In the genomic region with DNA sequence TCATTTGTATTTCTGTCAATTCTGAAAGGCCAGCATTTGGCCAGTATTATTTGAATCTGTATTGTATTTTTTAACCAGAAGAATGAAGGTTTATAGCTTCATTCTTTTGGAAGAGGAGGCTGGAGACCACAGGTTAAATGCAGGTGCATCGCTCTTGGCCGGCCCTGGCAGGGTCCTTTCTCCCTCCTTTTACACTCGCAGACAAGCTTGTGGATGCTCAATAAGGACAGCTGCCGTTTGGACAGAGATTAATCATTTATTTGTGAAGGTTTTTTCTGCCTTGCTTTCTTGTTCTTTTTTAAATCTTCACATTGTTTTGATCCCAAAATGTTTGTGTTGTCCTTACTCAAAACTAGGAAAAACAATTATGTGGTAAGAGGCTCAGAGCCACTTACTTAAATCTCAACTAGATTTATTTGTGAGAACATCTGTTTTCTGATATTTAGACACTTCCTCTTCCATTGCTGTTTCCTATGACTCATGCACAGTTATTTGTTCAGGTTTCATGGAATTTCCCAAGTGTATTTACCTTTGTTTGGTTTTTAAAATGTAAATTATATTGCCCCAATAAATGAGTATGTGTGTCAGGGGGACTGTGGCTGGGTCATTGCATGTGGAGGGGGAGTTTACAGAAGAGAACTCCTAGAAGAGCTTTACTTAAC, we compare ENCODE assay signal across 10 cellular contexts. TPM values are rescaled to one million over a fixed set of nuclear protein-coding genes. Genes with fewer than 3 reads are reported as not detected.
A peak's percentile ranks its signal among the peaks of the same experiment; 100 is the strongest.
DNase-seq lines count a peak whose midpoint lies in the region; ATAC-seq and TF ChIP-seq lines count a peak whose summit lies in the region.
"Had no signal": no experiment of that assay in that cellular context is flagged by ENCODE, and none has a peak within 500 bp of the region (broad histone marks: within the 10 kb centered on the region; RNA-seq: fewer than 3 reads in every experiment).

No MANE protein-coding gene starts in this region.

- no peak overlapping the region for H2AFZ ChIP-seq in fibroblast of lung (ENCODE audit: low read length)

- H3K27me3 ChIP-seq in HAP-1 (ENCODE audit: low read depth) (no peaks in the 10 kb centered on the region), fibroblast of lung (ENCODE audit: control insufficient read depth, insufficient read depth, low read length) (no peaks in the 10 kb centered on the region), sigmoid colon (no peaks in the 10 kb centered on the region)
- H3K27me3 ChIP-seq: cardiac muscle cell had no signal

- no peaks in the 10 kb centered on the region for H3K9me3 ChIP-seq in HAP-1
- H3K9me3 ChIP-seq in fibroblast of lung (ENCODE audit: control insufficient read depth, insufficient read depth, low read depth, low read length): no peaks in the 10 kb centered on the region
- H3K9me3 ChIP-seq in sigmoid colon: no peaks in the 10 kb centered on the region

- H3K4me3 Mint-ChIP-seq in CD14-positive monocyte: no peak overlapping the region

- DNase-seq in HAP-1 (ENCODE audit: low spot score in 2 of 2) (peak; percentile 23 to 44), RWPE1 (ENCODE audit: low spot score) (peak; percentile 31), fibroblast of lung (ENCODE audit: low read depth in 2 of 2) (peak; percentile 29 to 51), sigmoid colon (no peak), CD14-positive monocyte (ENCODE audit: low spot score) (no peak)
- DNase-seq: activated CD4-positive, alpha-beta T cell treated with anti-CD3 and anti-CD28 coated beads for 48 hours had no signal

- no peaks in the 10 kb centered on the region for H3K36me3 Mint-ChIP-seq in CD14-positive monocyte

- H3K79me2 ChIP-seq in fibroblast of lung (ENCODE audit: control insufficient read depth, insufficient read depth, low read length): no peaks in the 10 kb centered on the region

- in situ Hi-C loops in HAP-1 (cut with MboI; ENCODE audit: low sequenced_read_pairs): no loop called here

- no peak for TF ChIP-seq POLR2A in sigmoid colon (IDR thresholded peaks at IDR 0.05)

- H4K20me1 ChIP-seq in fibroblast of lung (ENCODE audit: control insufficient read depth, extremely low read depth, insufficient read depth, low read length): no peaks in the 10 kb centered on the region

- H3K4me3 ChIP-seq in HAP-1 (no peak overlapping the region), fibroblast of lung (replicated peaks in 1 of 4; ENCODE audit: control extremely low read depth in 1 of 4, insufficient read depth in 1 of 4, low read depth in 3 of 4, low read length in 4 of 4) (no peak overlapping the region), sigmoid colon (no peak overlapping the region)
- H3K4me3 ChIP-seq: cardiac muscle cell had no signal

- TF ChIP-seq EP300 in sigmoid colon (IDR thresholded peaks at IDR 0.05): no peak

- H3K4me2 ChIP-seq in fibroblast of lung (ENCODE audit: extremely low read depth, insufficient read depth, low read length): no peak overlapping the region

- TF ChIP-seq CTCF in RWPE1 (conservative IDR thresholded peaks at IDR 0.05; ENCODE audit: low read depth) (no peak), fibroblast of lung (conservative IDR thresholded peaks at IDR 0.05 in 1 of 2, IDR thresholded peaks at IDR 0.05 in 1 of 2; ENCODE audit: low read depth in 1 of 2, low read length in 2 of 2) (no peak), sigmoid colon (IDR thresholded peaks at IDR 0.05) (no peak), CD14-positive monocyte (IDR thresholded peaks at IDR 0.05) (no peak)

- ATAC-seq in HG03439 (IDR thresholded peaks at IDR 0.05; ENCODE audit: unreplicated experiment): no peak
- no peak for ATAC-seq in HG03139 (IDR thresholded peaks at IDR 0.05; ENCODE audit: unreplicated experiment)
- no peak for ATAC-seq in GM18858 (IDR thresholded peaks at IDR 0.05; ENCODE audit: unreplicated experiment)

- CTCF ChIA-PET in RWPE1 (lab: Yijun Ruan, JAX): interaction anchor here (0.5 to 0.8 kb wide), 4 partner anchors 142 to 246 kb away, joined by 3 to 6 read pairs (median 3); no protein-coding TSS in a partner anchor

- H3K4me1 ChIP-seq in HAP-1 (peaks cover 22% of the 10 kb centered on the region), fibroblast of lung (ENCODE audit: control insufficient read depth, extremely low read depth, insufficient read depth, low read length) (peaks cover 8% of the 10 kb centered on the region), sigmoid colon (peaks cover 0 to 55% (median 44%) of the 10 kb centered on the region in 4 donors)

- peaks cover 0 to 2% (median 0%) of the 10 kb centered on the region in 3 donors for H3K27me3 Mint-ChIP-seq in CD14-positive monocyte (ENCODE audit: low read depth in 3 of 3)

- H3K27ac Mint-ChIP-seq in CD14-positive monocyte: no peak overlapping the region

- no peaks in the 10 kb centered on the region for H3K9me3 Mint-ChIP-seq in CD14-positive monocyte

- POLR2A ChIA-PET in RWPE1 (lab: Yijun Ruan, JAX; ENCODE audit: low non-redundant PET): no interaction called here

- H3K9ac ChIP-seq in fibroblast of lung (ENCODE audit: insufficient read depth, low read length): no peak overlapping the region

- intact Hi-C loops in sigmoid colon (cut with DNase I) (loop anchor here (5.0 kb wide), 3 partner anchors 47 to 173 kb away; no protein-coding TSS in a partner anchor), CD14-positive monocyte (cut with micrococcal nuclease) (no loop called here)

- peaks cover 3% of the 10 kb centered on the region for H3K4me1 Mint-ChIP-seq in CD14-positive monocyte

- 15 to 60% methylated on average over 4 of the region's 4 CpGs for WGBS in sigmoid colon, 2 donors

- peaks cover 48% of the 10 kb centered on the region for H3K36me3 ChIP-seq in HAP-1 (replicated peaks)
- peaks cover 21% of the 10 kb centered on the region for H3K36me3 ChIP-seq in fibroblast of lung (ENCODE audit: control insufficient read depth, insufficient read depth, low read length)
- H3K36me3 ChIP-seq in sigmoid colon: peaks cover 12 to 63% (median 28%) of the 10 kb centered on the region in 4 donors

- H3K27ac ChIP-seq in RWPE1 (peak overlapping the region; percentile 80; the same call in 1 of the 2 replicates), fibroblast of lung (ENCODE audit: insufficient read depth, low read length) (no peak overlapping the region), sigmoid colon (peak overlapping the region; percentile 71 to 82 (median 78))
- H3K27ac ChIP-seq: cardiac muscle cell had no signal

RNA-seq across cellular contexts. Expression of a gene that starts 46.7 kb away (rescaled TPM):
- 0.99 and 2.8 TPM in 2 replicates for total RNA-seq in fibroblast of lung
- polyA plus RNA-seq in fibroblast of lung: 0.66 and 3.9 TPM in 2 replicates
- polyA plus RNA-seq in fibroblast of lung (2012): 0.40 and 2.5 TPM in 2 replicates
- 2.7 TPM in 1 of 2 replicates, not detected in the other for polyA minus RNA-seq in fibroblast of lung (ENCODE audit: low replicate concordance)
- total RNA-seq in sigmoid colon: 1 to 10 TPM; 2.6 to 5.0 (median 3.7) TPM
- 10 to 100 TPM in 1 of 3 donors, 1 to 10 TPM in 2; 4.2 to 24.0 (median 4.8) TPM for polyA plus RNA-seq in sigmoid colon
- polyA plus RNA-seq in CD14-positive monocyte: not detected

Comparison
In these comparisons a context has a peak if more than half of its experiments do, and no peak if none do; other contexts are left out.
1. DNase-seq: peak in HAP-1 (2 of 2), RWPE1 (single experiment) and fibroblast of lung (2 of 2); none in sigmoid colon (single experiment) and CD14-positive monocyte (single experiment).